ENCODE assay signal across 32 cellular contexts in the genomic region with DNA sequence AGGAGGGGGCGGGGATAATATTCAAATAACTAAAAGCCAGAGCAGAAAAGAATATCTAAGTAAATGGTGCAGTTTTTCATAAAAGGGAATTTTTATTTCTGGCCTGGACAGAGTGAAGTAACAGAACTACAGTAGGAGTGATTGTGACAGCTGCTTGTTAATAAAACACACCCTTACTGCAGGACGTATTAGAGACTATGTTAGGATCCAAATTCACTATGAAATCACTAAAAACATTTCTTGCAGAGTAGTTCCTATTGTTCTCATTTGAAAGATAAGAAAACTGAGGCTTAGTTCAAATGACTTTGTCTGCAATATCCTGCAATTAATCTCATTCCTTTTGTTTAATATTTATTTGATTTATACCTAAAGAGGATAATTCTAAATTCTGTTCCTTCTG.
"Had no signal": no experiment of that assay in that cellular context is flagged by ENCODE, and none has a peak within 500 bp of the region (broad histone marks: within the 10 kb centered on the region; RNA-seq: fewer than 3 reads in every experiment).

No MANE protein-coding gene starts in this region.

- H3K27me3 ChIP-seq: MG63, Peyer's patch had no signal

- H3K27ac ChIP-seq: Peyer's patch, VCaP had no signal

- ATAC-seq: activated naive CD4-positive, alpha-beta T cell treated with anti-CD3 and anti-CD28 coated beads, Interleukin-2, amount 50 U/mL, for 72 hours; activated naive CD8-positive, alpha-beta T cell treated with anti-CD3 and anti-CD28 coated beads, Interleukin-2, amount 50 U/mL, for 24 hours; activated T-cell treated with anti-CD3 and anti-CD28 coated beads, Interleukin-2, amount 50 U/mL, for 4 hours; PC-3 had no signal

- H3K4me1 ChIP-seq: Peyer's patch had no signal

- H3K4me3 ChIP-seq: MG63, Peyer's patch had no signal

- H3K9me3 ChIP-seq: MG63, Peyer's patch had no signal

- H3K36me3 ChIP-seq: MG63, Peyer's patch had no signal

- DNase-seq: activated B cell treated with CpG ODN at 0.5 μM for 24 hours; activated CD4-positive, alpha-beta memory T cell treated with anti-CD3 and anti-CD28 coated beads for 36 hours; activated CD4-positive, alpha-beta T cell treated with anti-CD3 and anti-CD28 coated beads for 4 hours; activated CD4-positive, alpha-beta T cell treated with anti-CD3 and anti-CD28 coated beads, Interleukin-2, amount 50 U/mL, for 1 hour; activated CD4-positive, CD25-positive, alpha-beta regulatory T cell treated with anti-CD3 and anti-CD28 coated beads, Interleukin-2, amount 50 U/mL, for 72 hours; activated CD8-positive, alpha-beta memory T cell treated with anti-CD3 and anti-CD28 coated beads, Interleukin-2, amount 50 U/mL, for 4 hours; activated gamma-delta T cell treated with Interleukin-2 at 50 U/mL for 16 hours; activated naive CD4-positive, alpha-beta T cell treated with anti-CD3 and anti-CD28 coated beads for 36 hours; activated naive CD8-positive, alpha-beta T cell treated with anti-CD3 and anti-CD28 coated beads, Interleukin-2, amount 50 U/mL, for 24 hours; activated T-cell treated with anti-CD3 and anti-CD28 coated beads for 4 hours; activated T-cell treated with anti-CD3 and anti-CD28 coated beads, Interleukin-2, amount 50 U/mL, for 4 hours; anterior cingulate cortex; Karpas-422; KBM-7; MG63; NCI-H1048; NCI-H1105 treated with DMSO at 0.1 percent for 48 hours; NCI-H1436; NCI-H1694 treated with DMSO at 0.1 percent for 48 hours; NCI-H2029; NCI-H345; NCI-H524 treated with DMSO at 0.1 percent for 48 hours; PC-3; Peyer's patch; RPMI8226; SIG-M5; SW 1271; T-helper 1 cell; T-helper 2 cell; T-helper 9 cell had no signal
